Comparison of ENCODE assay signal across 20 cellular contexts in the genomic region with DNA sequence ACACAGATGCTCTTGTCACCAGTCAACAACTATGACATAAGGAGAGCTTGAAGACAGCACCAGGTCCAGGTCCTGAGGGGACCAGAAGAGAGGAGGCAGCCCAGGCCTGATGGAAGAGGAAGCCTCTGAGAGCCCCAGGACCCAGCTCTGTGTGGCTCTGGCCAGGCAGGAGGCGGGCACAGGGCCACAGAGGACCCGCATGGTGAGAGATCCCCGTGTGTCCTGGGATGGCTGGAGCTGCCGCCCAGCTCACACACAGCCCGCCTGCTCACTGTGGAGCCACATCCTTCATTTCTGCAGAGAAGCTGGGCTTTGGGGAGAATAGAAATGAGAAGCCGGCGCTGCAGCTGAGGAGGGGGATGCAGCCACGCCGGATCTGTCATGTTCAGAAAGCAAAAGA.
DNase-seq lines count a peak whose midpoint lies in the region; ATAC-seq and TF ChIP-seq lines count a peak whose summit lies in the region.
"Had no signal": no experiment of that assay in that cellular context is flagged by ENCODE, and none has a peak within 500 bp of the region (broad histone marks: within the 10 kb centered on the region; RNA-seq: fewer than 3 reads in every experiment).

No MANE protein-coding gene starts in this region.

- H3K36me3 ChIP-seq in SK-N-SH (replicated peaks in 1 of 2; ENCODE audit: control insufficient read depth in 1 of 2, insufficient read depth in 2 of 2, low read length in 1 of 2) (no peaks in the 10 kb centered on the region), endodermal cell (ENCODE audit: control insufficient read depth, insufficient read depth, low read length) (no peaks in the 10 kb centered on the region), neuronal stem cell (replicated peaks in 1 of 2; ENCODE audit: control insufficient read depth in 2 of 2, insufficient read depth in 2 of 2, low read length in 2 of 2) (no peaks in the 10 kb centered on the region), vagina (no peaks in the 10 kb centered on the region), PC-9 (ENCODE audit: low read depth) (no peaks in the 10 kb centered on the region)
- H3K36me3 ChIP-seq: BLaER1 had no signal

- no TSS peak for BruUV-seq in PC-9 (replicated peaks; lab: Mats Ljungman, UMichigan)

- peaks cover 3% of the 10 kb centered on the region; the same call in 1 of the 2 replicates for H3K9me3 ChIP-seq in SK-N-SH
- no peaks in the 10 kb centered on the region for H3K9me3 ChIP-seq in endodermal cell (ENCODE audit: control insufficient read depth, low read length)
- peaks cover 0 to 2% of the 10 kb centered on the region in 2 donors for H3K9me3 ChIP-seq in neuronal stem cell (replicated peaks in 1 of 2; ENCODE audit: control insufficient read depth in 2 of 2, insufficient read depth in 1 of 2, low read depth in 1 of 2, low read length in 2 of 2)
- H3K9me3 ChIP-seq in vagina: no peaks in the 10 kb centered on the region
- no peaks in the 10 kb centered on the region for H3K9me3 ChIP-seq in PC-9 (ENCODE audit: insufficient read depth, low read depth)
- H3K9me3 ChIP-seq: A549, BLaER1 had no signal

- H2BK120ac ChIP-seq in neuronal stem cell (ENCODE audit: low read depth, low read length): peak overlapping the region; percentile 35

- H2BK12ac ChIP-seq in neuronal stem cell (ENCODE audit: low read length): no peak overlapping the region

- no peak overlapping the region for H3K4me3 Mint-ChIP-seq in endodermal cell
- H3K4me3 Mint-ChIP-seq: CD14-positive monocyte; CD4-positive, alpha-beta memory T cell; HFFc6 had no signal

- H2AK5ac ChIP-seq in neuronal stem cell (ENCODE audit: low read depth, low read length): peak overlapping the region; percentile 30

- no peak overlapping the region for H2BK5ac ChIP-seq in neuronal stem cell (ENCODE audit: low read length)

- H3K79me2 ChIP-seq in SK-N-SH (ENCODE audit: insufficient read depth) (no peaks in the 10 kb centered on the region), PC-9 (ENCODE audit: low read depth) (no peaks in the 10 kb centered on the region)

- no peak overlapping the region for H3K4me2 ChIP-seq in SK-N-SH
- no peak overlapping the region for H3K4me2 ChIP-seq in neuronal stem cell (ENCODE audit: insufficient read depth, low read length, poor library complexity, severe bottlenecking)
- no peak overlapping the region for H3K4me2 ChIP-seq in PC-9
- H3K4me2 ChIP-seq: A549 had no signal

- no peaks in the 10 kb centered on the region for H3K9me3 Mint-ChIP-seq in endodermal cell

- no peak overlapping the region for H3K27ac Mint-ChIP-seq in endodermal cell
- H3K27ac Mint-ChIP-seq: CD14-positive monocyte; CD4-positive, alpha-beta memory T cell; HFFc6 had no signal

- DNase-seq in SK-N-SH (peak; percentile 16), endodermal cell (peak; percentile 46), neuronal stem cell (ENCODE audit: low spot score) (no peak), vagina (ENCODE audit: extremely low spot score in 2 of 2) (peak; percentile 46 to 82), SW480 (ENCODE audit: low spot score) (no peak), foreskin melanocyte (no peak), PC-9 (no peak)
- DNase-seq: AML-193; CD4-positive, alpha-beta memory T cell; DMS153; DMS79; GDM1; GM23248; HFFc6 had no signal

- no peak for ATAC-seq in SK-N-SH treated with all-trans-retinoic acid at 6 μM for 48 hours
- ATAC-seq: HCT116 had no signal

- no peak overlapping the region for H3K9ac ChIP-seq in SK-N-SH
- no peak overlapping the region for H3K9ac ChIP-seq in endodermal cell (ENCODE audit: extremely low read depth, low read length, poor library complexity, severe bottlenecking)
- H3K9ac ChIP-seq in neuronal stem cell (ENCODE audit: low read depth, low read length, poor library complexity): no peak overlapping the region
- H3K9ac ChIP-seq: BLaER1, GM23248 had no signal

- no peaks in the 10 kb centered on the region for H4K20me1 ChIP-seq in SK-N-SH (ENCODE audit: insufficient read depth)
- peaks cover 5% of the 10 kb centered on the region; the same call in 1 of the 2 replicates for H4K20me1 ChIP-seq in PC-9 (ENCODE audit: insufficient read depth)
- H4K20me1 ChIP-seq: BLaER1 had no signal

- no peaks in the 10 kb centered on the region for H3K9me2 ChIP-seq in SK-N-SH
- H3K9me2 ChIP-seq in PC-9 (ENCODE audit: insufficient read depth): no peaks in the 10 kb centered on the region

- 34% methylated on average over 8 of the region's 9 CpGs for WGBS in SK-N-SH (ENCODE audit: low lambda C conversion rate)
- WGBS in endodermal cell (ENCODE audit: insufficient coverage in 1 of 2, insufficient read length in 1 of 2), 2 experiments: 87 to 89% methylated on average over 6 to 9 of the region's 9 CpGs
- WGBS in neuronal stem cell (ENCODE audit: extremely low coverage in 2 of 2, insufficient read length in 2 of 2, insufficient replicate concordance in 1 of 2), 2 donors: no CpG with 5 or more reads among the region's 9 CpGs

- no peaks in the 10 kb centered on the region for H3K79me1 ChIP-seq in neuronal stem cell (ENCODE audit: low read depth, low read length)

- no peak overlapping the region for H4K8ac ChIP-seq in neuronal stem cell (ENCODE audit: low read depth, low read length)

- peak overlapping the region; percentile 46 for H2BK15ac ChIP-seq in neuronal stem cell (ENCODE audit: low read length)

- H3K4me1 ChIP-seq in SK-N-SH (ENCODE audit: control insufficient read depth in 1 of 2, insufficient read depth in 2 of 2, low read depth in 1 of 2, low read length in 1 of 2) (no peaks in the 10 kb centered on the region; a peak in 1 of 4 replicates), endodermal cell (ENCODE audit: control insufficient read depth, insufficient read depth, low read length) (no peaks in the 10 kb centered on the region), neuronal stem cell (ENCODE audit: control insufficient read depth in 2 of 2, insufficient read depth in 1 of 2, low read depth in 1 of 2, low read length in 2 of 2) (peaks cover 0 to 18% of the 10 kb centered on the region in 2 donors), vagina (no peaks in the 10 kb centered on the region), PC-9 (replicated peaks; ENCODE audit: insufficient read depth) (no peaks in the 10 kb centered on the region)
- H3K4me1 ChIP-seq: A549 had no signal

- H3K23ac ChIP-seq in neuronal stem cell (ENCODE audit: low read depth, low read length, poor library complexity): no peak overlapping the region

- TF ChIP-seq EP300 in SK-N-SH (IDR thresholded peaks at IDR 0.05; ENCODE audit: borderline replicate concordance in 1 of 2, low read depth in 1 of 2, low read length in 1 of 2): no peak

- no peaks in the 10 kb centered on the region for H3K4me1 Mint-ChIP-seq in endodermal cell
- H3K4me1 Mint-ChIP-seq: CD14-positive monocyte; CD4-positive, alpha-beta memory T cell had no signal

- no peak for TF ChIP-seq POLR2A in vagina (IDR thresholded peaks at IDR 0.05)

- H3K14ac ChIP-seq in neuronal stem cell (ENCODE audit: low read length): no peak overlapping the region

- H4K91ac ChIP-seq in neuronal stem cell (ENCODE audit: low read depth, low read length, poor library complexity): no peak overlapping the region

- intact Hi-C loops in vagina (cut with DNase I) (no loop called here), PC-9 (cut with micrococcal nuclease; ENCODE audit: unreplicated experiment) (no loop called here)

- H3F3A ChIP-seq in SK-N-SH (replicated peaks; ENCODE audit: insufficient read depth) (no peaks in the 10 kb centered on the region), PC-9 (ENCODE audit: insufficient read depth, low read depth) (no peaks in the 10 kb centered on the region)

- H3K27ac ChIP-seq in SK-N-SH (ENCODE audit: low read depth in 2 of 2, low read length in 1 of 2) (no peak overlapping the region), endodermal cell (ENCODE audit: low read depth, low read length) (no peak overlapping the region), neuronal stem cell (replicated peaks; ENCODE audit: low read length) (no peak overlapping the region), vagina (no peak overlapping the region), PC-9 (no peak overlapping the region)
- H3K27ac ChIP-seq: 22Rv1, A549, BLaER1, GM23248 had no signal

- no peak overlapping the region for H2AFZ ChIP-seq in SK-N-SH (ENCODE audit: low read depth)
- no peak overlapping the region for H2AFZ ChIP-seq in neuronal stem cell (ENCODE audit: low read length)
- H2AFZ ChIP-seq in PC-9: no peak overlapping the region
- H2AFZ ChIP-seq: GM23248 had no signal

- H3K4me3 ChIP-seq in SK-N-SH (ENCODE audit: low read depth in 2 of 2, low read length in 1 of 2) (no peak overlapping the region), endodermal cell (ENCODE audit: low read length) (no peak overlapping the region), neuronal stem cell (ENCODE audit: low read length in 2 of 2) (no peak overlapping the region), vagina (no peak overlapping the region), PC-9 (no peak overlapping the region)
- H3K4me3 ChIP-seq: A549, BLaER1, GM23248 had no signal

- peaks cover 1% of the 10 kb centered on the region for H3K27me3 Mint-ChIP-seq in endodermal cell (ENCODE audit: insufficient read depth)

- POLR2A ChIA-PET in SK-N-SH (lab: Yijun Ruan, JAX) (no interaction called here), PC-9 (lab: Charles Lee; ENCODE audit: unreplicated experiment) (no interaction called here)

- TF ChIP-seq CTCF in SK-N-SH (IDR thresholded peaks at IDR 0.05): no peak
- no peak for TF ChIP-seq CTCF in endodermal cell (conservative IDR thresholded peaks at IDR 0.05)
- no peak for TF ChIP-seq CTCF in vagina (IDR thresholded peaks at IDR 0.05)
- no peak for TF ChIP-seq CTCF in PC-9 (conservative IDR thresholded peaks at IDR 0.05)

- no peaks in the 10 kb centered on the region for H3K36me3 Mint-ChIP-seq in endodermal cell (ENCODE audit: low read depth)
- H3K36me3 Mint-ChIP-seq: CD14-positive monocyte; CD4-positive, alpha-beta memory T cell had no signal

- TF ChIP-seq RAD21 in SK-N-SH (IDR thresholded peaks at IDR 0.05; ENCODE audit: low read length): no peak

- H3K18ac ChIP-seq in neuronal stem cell (ENCODE audit: low read length): peak overlapping the region; percentile 67

- no peak overlapping the region for H3K4ac ChIP-seq in neuronal stem cell (ENCODE audit: low read length)

- CTCF ChIA-PET in SK-N-SH (lab: Yijun Ruan, JAX): no interaction called here
- CTCF ChIA-PET in PC-9 (lab: Charles Lee): no interaction called here

- H3K27me3 ChIP-seq in SK-N-SH (ENCODE audit: insufficient read depth): no peaks in the 10 kb centered on the region
- no peaks in the 10 kb centered on the region for H3K27me3 ChIP-seq in endodermal cell (ENCODE audit: control insufficient read depth, insufficient read depth, low read length, poor library complexity, severe bottlenecking)
- H3K27me3 ChIP-seq in neuronal stem cell (ENCODE audit: control insufficient read depth in 3 of 3, insufficient read depth in 3 of 3, low read depth in 1 of 3, low read length in 3 of 3): no peaks in the 10 kb centered on the region
- no peaks in the 10 kb centered on the region for H3K27me3 ChIP-seq in vagina
- peaks cover 99% of the 10 kb centered on the region for H3K27me3 ChIP-seq in PC-9 (ENCODE audit: insufficient read depth, low read depth)
- H3K27me3 ChIP-seq: BLaER1 had no signal

TF ChIP-seq in SK-N-SH, 30 proteins besides CTCF, POLR2A, EP300 and RAD21:
- TF ChIP-seq SMC3 (IDR thresholded peaks at IDR 0.05; ENCODE audit: low read depth, low read length): no peak

TF ChIP-seq in SK-N-SH treated with all-trans-retinoic acid at 6 μM for 48 hours, 23 proteins besides CTCF, POLR2A, EP300 and RAD21 (continues in another document):
- TF ChIP-seq BACH2 (CRISPR knock-in tag; IDR thresholded peaks at IDR 0.05; ENCODE audit: borderline replicate concordance) (no peak), ARNTL (CRISPR knock-in tag; IDR thresholded peaks at IDR 0.05; ENCODE audit: borderline replicate concordance, low read depth) (no peak)

Comparison
In these comparisons a context has a peak if more than half of its experiments do, and no peak if none do; other contexts are left out.
1. DNase-seq: peak in SK-N-SH (single experiment), endodermal cell (single experiment) and vagina (2 of 2); none in neuronal stem cell (single experiment), SW480 (single experiment), foreskin melanocyte (single experiment) and PC-9 (0 of 2).